In the genomic region with DNA sequence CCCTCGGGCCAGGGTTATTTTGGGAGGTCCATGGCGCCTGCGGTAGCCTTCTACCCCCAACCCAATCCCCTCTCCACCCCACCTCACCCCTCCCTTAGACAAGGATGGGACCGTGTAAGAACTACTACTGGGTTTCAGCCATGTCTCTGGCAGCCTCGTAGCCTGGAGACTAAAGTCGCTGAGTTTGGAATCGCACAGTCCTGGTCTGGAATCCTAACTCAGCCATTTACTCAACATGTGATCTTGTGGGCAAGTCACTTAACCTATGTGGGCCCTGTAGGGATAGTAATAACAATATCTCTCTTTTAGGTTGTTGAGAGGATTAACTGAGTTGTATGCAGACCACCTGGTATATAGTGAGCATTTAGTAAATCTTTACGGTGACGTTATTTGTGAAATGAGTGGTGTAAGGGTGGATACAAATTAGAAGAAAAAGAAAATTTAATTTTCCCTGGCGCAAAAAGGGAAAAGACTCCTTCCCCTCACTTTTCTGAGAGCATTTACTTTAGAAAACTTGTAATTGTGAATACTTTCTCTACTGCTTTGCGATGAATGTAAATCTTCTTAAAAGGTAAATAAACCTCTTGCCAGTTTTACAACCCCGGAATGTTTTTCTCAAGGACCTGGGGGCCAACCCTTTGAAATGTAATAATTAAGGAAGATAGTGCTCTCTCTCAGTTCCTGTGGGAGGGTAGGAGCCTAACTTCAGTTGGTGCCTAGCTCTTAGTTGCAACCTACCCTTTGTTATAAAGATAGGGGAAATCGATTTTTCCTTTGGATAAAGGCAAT, we compare ENCODE assay signal across 8 cellular contexts. TPM values are rescaled to one million over a fixed set of nuclear protein-coding genes. Genes with fewer than 3 reads are reported as not detected.
DNase-seq lines count a peak whose midpoint lies in the region; ATAC-seq and TF ChIP-seq lines count a peak whose summit lies in the region.

No MANE protein-coding gene starts in this region.

- TF ChIP-seq CTCF in chondrocyte (IDR thresholded peaks at IDR 0.05) (no peak), upper lobe of right lung (IDR thresholded peaks at IDR 0.05) (no peak)

- H3K27me3 Mint-ChIP-seq in chondrocyte (ENCODE audit: low read depth) (no peaks in the 10 kb centered on the region), memory B cell (no peaks in the 10 kb centered on the region)

- H3K4me1 Mint-ChIP-seq in chondrocyte (ENCODE audit: low read depth) (peaks cover 30% of the 10 kb centered on the region), memory B cell (peaks cover 20% of the 10 kb centered on the region)

- no peaks in the 10 kb centered on the region for H3K27me3 ChIP-seq in upper lobe of right lung

- peak; percentile 56 to 60 for DNase-seq in SHP77 (lab: John Stamatoyannopoulos, UW)
- DNase-seq in SHP77 treated with DMSO at 0.1 percent for 48 hours (lab: John Stamatoyannopoulos, UW): no peak
- DNase-seq in NCI-H446 (lab: John Stamatoyannopoulos, UW): peak; percentile 54 to 78
- DNase-seq in chondrocyte (ENCODE audit: low spot score): no peak
- DNase-seq in memory B cell (ENCODE audit: low spot score in 2 of 2): no peak
- no peak for DNase-seq in upper lobe of right lung
- no peak for DNase-seq in UCSD-AML1 (lab: John Stamatoyannopoulos, UW; ENCODE audit: unreplicated experiment)

- H3K4me3 ChIP-seq in upper lobe of right lung: peak overlapping the region; percentile 84

- intact Hi-C loops in upper lobe of right lung (cut with DNase I): no loop called here

- ATAC-seq in HG02678 (IDR thresholded peaks at IDR 0.05; ENCODE audit: unreplicated experiment) (peak; percentile 30), memory B cell (ENCODE audit: low read depth) (peak; percentile 51), upper lobe of right lung (peak; percentile 55)

- H3K36me3 Mint-ChIP-seq in chondrocyte (ENCODE audit: low read depth): peaks cover 5% of the 10 kb centered on the region
- H3K36me3 Mint-ChIP-seq in memory B cell: peaks cover 6% of the 10 kb centered on the region

- peak overlapping the region; percentile 93 for H3K27ac ChIP-seq in upper lobe of right lung

- no peaks in the 10 kb centered on the region for H3K9me3 Mint-ChIP-seq in chondrocyte (ENCODE audit: low read depth)
- H3K9me3 Mint-ChIP-seq in memory B cell: no peaks in the 10 kb centered on the region

- H3K27ac Mint-ChIP-seq in chondrocyte (ENCODE audit: unreplicated experiment) (peak overlapping the region; percentile 99), memory B cell (peak overlapping the region; percentile 89)

- peaks cover 27% of the 10 kb centered on the region for H3K36me3 ChIP-seq in upper lobe of right lung

- H3K4me1 ChIP-seq in upper lobe of right lung: peaks cover 9% of the 10 kb centered on the region

- no peaks in the 10 kb centered on the region for H3K9me3 ChIP-seq in upper lobe of right lung

- H3K4me3 Mint-ChIP-seq in chondrocyte (ENCODE audit: unreplicated experiment) (peak overlapping the region; percentile 100), memory B cell (peak overlapping the region; percentile 96)

RNA-seq across cellular contexts. Expression of a gene that starts 0.6 kb away (rescaled TPM):
- 51.3 to 68.5 TPM (median 53.2 TPM) in 3 replicates for total RNA-seq in chondrocyte
- 65.0 TPM for total RNA-seq in upper lobe of right lung

RNA-seq across cellular contexts. Expression of a gene that starts 14.5 kb away (rescaled TPM):
- total RNA-seq in chondrocyte: 4.5 to 7.3 TPM (median 6.2 TPM) in 3 replicates
- 8.2 TPM for total RNA-seq in upper lobe of right lung

RNA-seq across cellular contexts. Expression of a gene that starts 17.9 kb away (rescaled TPM):
- total RNA-seq in chondrocyte (not detected in 3 replicates), upper lobe of right lung (202 TPM)

Comparison
In these comparisons a context has a peak if more than half of its experiments do, and no peak if none do; other contexts are left out.
1. DNase-seq: peak in SHP77 (2 of 2) and NCI-H446 (2 of 2); none in SHP77 treated with DMSO at 0.1 percent for 48 hours (single experiment), chondrocyte (single experiment), memory B cell (0 of 2), upper lobe of right lung (single experiment) and UCSD-AML1 (single experiment).
2. RNA of a gene that starts 17.9 kb away (total RNA-seq): 202 TPM in upper lobe of right lung (single experiment); not detected in chondrocyte; every median in the first group is over 100 times any median in the second.
3. Peak in every context shown above with its lines, with median percentiles within 50 percentile points of each other: ATAC-seq.